Comparison of ENCODE assay signal across 8 cellular contexts in genomic region chr16:28822520-28823290, GRCh38. TPM values are rescaled to one million over a fixed set of nuclear protein-coding genes. Genes with fewer than 3 reads are reported as not detected.
A peak's percentile ranks its signal among the peaks of the same experiment; 100 is the strongest.
DNase-seq lines count a peak whose midpoint lies in the region; ATAC-seq and TF ChIP-seq lines count a peak whose summit lies in the region.

Gene ATXN2L (plus strand): TSS chr16:28822999. CDS start chr16:28823260, 261 bp downstream.

- H3K36me3 Mint-ChIP-seq in activated T-helper 17 cell treated with anti-CD3 and anti-CD28 coated beads, Interleukin-2, amount 50 U/mL, for 72 hours (ENCODE audit: low read depth), result peaks cover 67% of the 10 kb centered on the region
- H3K36me3 Mint-ChIP-seq in naive thymus-derived CD8-positive, alpha-beta T cell, result peaks cover 0 to 33% (median 6%) of the 10 kb centered on the region in 3 donors
- peaks cover 37 to 49% of the 10 kb centered on the region in 2 donors for H3K36me3 Mint-ChIP-seq in stimulated activated naive B cell treated with anti-CD40 and anti-IgM and Interleukin-4, amounts not matched to agents 10 μg/mL and 1 μg/mL and 100 μg/mL, for 72 hours

- H3K4me3 Mint-ChIP-seq in activated T-helper 17 cell treated with anti-CD3 and anti-CD28 coated beads, Interleukin-2, amount 50 U/mL, for 72 hours, result peak within 1 kb of the TSS; percentile 95
- H3K4me3 Mint-ChIP-seq in naive thymus-derived CD8-positive, alpha-beta T cell, result peak within 1 kb of the TSS; percentile 91 to 100 (median 98)
- peak within 1 kb of the TSS; percentile 96 to 99 for H3K4me3 Mint-ChIP-seq in stimulated activated naive B cell treated with anti-CD40 and anti-IgM and Interleukin-4, amounts not matched to agents 10 μg/mL and 1 μg/mL and 100 μg/mL, for 72 hours

- peaks cover 33% of the 10 kb centered on the region for H3K36me3 ChIP-seq in Karpas-422 (ENCODE audit: insufficient read depth, low read length)

- H3K9me3 ChIP-seq in Karpas-422 (ENCODE audit: low read length), result no peaks in the 10 kb centered on the region

- H3K27ac Mint-ChIP-seq in activated T-helper 17 cell treated with anti-CD3 and anti-CD28 coated beads, Interleukin-2, amount 50 U/mL, for 72 hours, result peak within 1 kb of the TSS; percentile 99
- H3K27ac Mint-ChIP-seq in naive thymus-derived CD8-positive, alpha-beta T cell, result peak within 1 kb of the TSS; percentile 93 to 100 (median 98)
- H3K27ac Mint-ChIP-seq in stimulated activated naive B cell treated with anti-CD40 and anti-IgM and Interleukin-4, amounts not matched to agents 10 μg/mL and 1 μg/mL and 100 μg/mL, for 72 hours, result peak within 1 kb of the TSS; percentile 99

- H3K9me2 ChIP-seq in Karpas-422 (replicated peaks; ENCODE audit: insufficient read depth, low read length), result no peaks in the 10 kb centered on the region

- POLR2A ChIA-PET in naive thymus-derived CD8-positive, alpha-beta T cell (lab: Charles Lee), result interaction anchor here (0.5 to 6.0 kb wide), 27 partner anchors 11 to 1583 kb away, joined by 3 to 99 read pairs (median 5); partner anchors contain the start of genes APOBR, CLN3, NFATC2IP and RABEP2

- H3K9me3 Mint-ChIP-seq in activated T-helper 17 cell treated with anti-CD3 and anti-CD28 coated beads, Interleukin-2, amount 50 U/mL, for 72 hours, result no peaks in the 10 kb centered on the region
- no peaks in the 10 kb centered on the region for H3K9me3 Mint-ChIP-seq in naive thymus-derived CD8-positive, alpha-beta T cell
- H3K9me3 Mint-ChIP-seq in stimulated activated naive B cell treated with anti-CD40 and anti-IgM and Interleukin-4, amounts not matched to agents 10 μg/mL and 1 μg/mL and 100 μg/mL, for 72 hours, result no peaks in the 10 kb centered on the region

- H3K4me3 ChIP-seq in Karpas-422 (ENCODE audit: low read length) (peak within 1 kb of the TSS; percentile 88), fibroblast of mammary gland (ENCODE audit: control insufficient read depth, low read depth, low read length) (peak within 1 kb of the TSS; percentile 92)

- H3K27me3 ChIP-seq in Karpas-422 (ENCODE audit: low read length), result no peaks in the 10 kb centered on the region

- peak within 1 kb of the TSS; percentile 96 for H3K4me2 ChIP-seq in Karpas-422 (ENCODE audit: low read depth, low read length, poor library complexity, severe bottlenecking)

- H3K79me2 ChIP-seq in Karpas-422 (ENCODE audit: low read length), result peaks cover 51% of the 10 kb centered on the region

- H2AFZ ChIP-seq in Karpas-422 (ENCODE audit: low read length), result peak within 1 kb of the TSS; percentile 15; the same call in 1 of the 2 replicates

- H3K27ac ChIP-seq in Karpas-422 (ENCODE audit: low read length), result peak within 1 kb of the TSS; percentile 91

- peaks cover 32% of the 10 kb centered on the region for H4K20me1 ChIP-seq in Karpas-422 (ENCODE audit: insufficient read depth, low read depth, low read length)

- TF ChIP-seq CTCF in fibroblast of mammary gland (conservative IDR thresholded peaks at IDR 0.05; ENCODE audit: control insufficient read depth, insufficient read depth, low read depth, low read length), result no peak

- DNase-seq in DMS53 (lab: John Stamatoyannopoulos, UW) (peak; percentile 97), Karpas-422 (peak; percentile 99), RPMI7951 (ENCODE audit: low read depth) (peak; percentile 94), fibroblast of mammary gland (ENCODE audit: low read depth) (peak; percentile 96)
- peak; percentile 86 to 97 (median 92) for DNase-seq in naive thymus-derived CD8-positive, alpha-beta T cell
- DNase-seq in stimulated activated naive B cell treated with anti-CD40 and anti-IgM and Interleukin-4, amounts not matched to agents 10 μg/mL and 1 μg/mL and 100 μg/mL, for 72 hours, result peak; percentile 91

- peak; percentile 40 for ATAC-seq in GM21786 (IDR thresholded peaks at IDR 0.05; ENCODE audit: unreplicated experiment)
- ATAC-seq in activated T-helper 17 cell treated with anti-CD3 and anti-CD28 coated beads, Interleukin-2, amount 50 U/mL, for 72 hours (replicated peaks), result peak; percentile 55
- peak; percentile 48 to 55 for ATAC-seq in naive thymus-derived CD8-positive, alpha-beta T cell
- peak; percentile 52 to 62 for ATAC-seq in stimulated activated naive B cell treated with anti-CD40 and anti-IgM and Interleukin-4, amounts not matched to agents 10 μg/mL and 1 μg/mL and 100 μg/mL, for 72 hours (replicated peaks)

- H3K9ac ChIP-seq in Karpas-422 (ENCODE audit: low read length), result peak within 1 kb of the TSS; percentile 89

- peaks cover 21% of the 10 kb centered on the region for H3K4me1 ChIP-seq in Karpas-422 (ENCODE audit: low read length)

- no peaks in the 10 kb centered on the region for H3K27me3 Mint-ChIP-seq in activated T-helper 17 cell treated with anti-CD3 and anti-CD28 coated beads, Interleukin-2, amount 50 U/mL, for 72 hours
- H3K27me3 Mint-ChIP-seq in naive thymus-derived CD8-positive, alpha-beta T cell, result peaks cover 0 to 4% (median 0%) of the 10 kb centered on the region in 5 donors
- H3K27me3 Mint-ChIP-seq in stimulated activated naive B cell treated with anti-CD40 and anti-IgM and Interleukin-4, amounts not matched to agents 10 μg/mL and 1 μg/mL and 100 μg/mL, for 72 hours, result no peaks in the 10 kb centered on the region

- peaks cover 36% of the 10 kb centered on the region for H3K4me1 Mint-ChIP-seq in activated T-helper 17 cell treated with anti-CD3 and anti-CD28 coated beads, Interleukin-2, amount 50 U/mL, for 72 hours
- H3K4me1 Mint-ChIP-seq in naive thymus-derived CD8-positive, alpha-beta T cell, result peaks cover 23 to 53% (median 46%) of the 10 kb centered on the region in 4 donors
- H3K4me1 Mint-ChIP-seq in stimulated activated naive B cell treated with anti-CD40 and anti-IgM and Interleukin-4, amounts not matched to agents 10 μg/mL and 1 μg/mL and 100 μg/mL, for 72 hours, result peaks cover 26 to 63% of the 10 kb centered on the region in 2 donors

RNA-seq across cellular contexts. Expression of gene ATXN2L, which starts in this region (rescaled TPM):
- total RNA-seq in Karpas-422 (2014; rRNA removed; shearing (Covaris generic); ENCODE audit: low replicate concordance), result 116 and 162 TPM in 2 replicates
- 17.9 and 29.7 TPM in 2 replicates for total RNA-seq in RPMI7951 (2014; rRNA removed; shearing (Covaris generic))
- total RNA-seq in activated T-helper 17 cell treated with anti-CD3 and anti-CD28 coated beads, Interleukin-2, amount 50 U/mL, for 72 hours, result 100 to 1,000 TPM; 246 to 339 TPM
- 100 to 1,000 TPM; 310 to 339 TPM for total RNA-seq in naive thymus-derived CD8-positive, alpha-beta T cell
- 10 to 100 TPM; 14.2 to 28.4 (median 19.5) TPM for polyA plus RNA-seq in naive thymus-derived CD8-positive, alpha-beta T cell

Comparison
In these comparisons a context has a peak if more than half of its experiments do, and no peak if none do; other contexts are left out.
1. Peak in every context shown above with its lines: DNase-seq, ATAC-seq, H3K4me3 ChIP-seq and H3K27ac ChIP-seq.